In genomic region chr6:34392497-34393190, GRCh38 we compare ENCODE assay signal across 7 cellular contexts. TPM values are rescaled to one million over a fixed set of nuclear protein-coding genes. Genes with fewer than 3 reads are reported as not detected.
DNase-seq lines count a peak whose midpoint lies in the region; ATAC-seq, FAIRE-seq and TF ChIP-seq lines count a peak whose summit lies in the region.

TSS of gene NUDT3 (minus strand) at chr6:34392669. CDS start at chr6:34392362, 307 bp downstream.

- H3K27ac Mint-ChIP-seq in T-helper 2 cell treated with Interferon-gamma antibody and Interleukin-4, amounts not matched to agents 5 μg/mL and 100 μg/mL, for 36 hours, result peak within 1 kb of the TSS; percentile 88
- peak within 1 kb of the TSS; percentile 85 for H3K27ac Mint-ChIP-seq in astrocyte (ENCODE audit: unreplicated experiment)

- H3K36me3 Mint-ChIP-seq in T-helper 2 cell treated with Interferon-gamma antibody and Interleukin-4, amounts not matched to agents 5 μg/mL and 100 μg/mL, for 36 hours (ENCODE audit: low read depth), result peaks cover 3% of the 10 kb centered on the region
- no peaks in the 10 kb centered on the region for H3K36me3 Mint-ChIP-seq in astrocyte (ENCODE audit: low read depth, unreplicated experiment)

- ATAC-seq in GM18502 (IDR thresholded peaks at IDR 0.05; ENCODE audit: poor library complexity, unreplicated experiment), result peak; percentile 86
- ATAC-seq in HG02973 (IDR thresholded peaks at IDR 0.05; ENCODE audit: unreplicated experiment), result peak; percentile 76

- H3K27me3 ChIP-seq in astrocyte (ENCODE audit: insufficient read depth, low read length) (no peaks in the 10 kb centered on the region), hepatocyte (no peaks in the 10 kb centered on the region)

- H3K9me2 ChIP-seq in hepatocyte (replicated peaks; ENCODE audit: insufficient read depth), result no peaks in the 10 kb centered on the region

- 1% methylated on average over 66 of the region's 87 CpGs for WGBS in hepatocyte (ENCODE audit: low lambda C conversion rate, missing lambda C conversion rate)

- H3K9me3 ChIP-seq in astrocyte (ENCODE audit: insufficient read depth, low read depth, low read length) (no peaks in the 10 kb centered on the region), hepatocyte (ENCODE audit: low read depth) (no peaks in the 10 kb centered on the region)

- H3K27me3 Mint-ChIP-seq in T-helper 2 cell treated with Interferon-gamma antibody and Interleukin-4, amounts not matched to agents 5 μg/mL and 100 μg/mL, for 36 hours (ENCODE audit: low read depth), result no peaks in the 10 kb centered on the region
- H3K27me3 Mint-ChIP-seq in astrocyte (ENCODE audit: low read depth, unreplicated experiment), result no peaks in the 10 kb centered on the region

- H3K4me3 ChIP-seq in astrocyte (ENCODE audit: insufficient read depth, low read depth, low read length) (peak within 1 kb of the TSS; percentile 77), hepatocyte (peak within 1 kb of the TSS; percentile 76)

- H3K4me3 Mint-ChIP-seq in T-helper 2 cell treated with Interferon-gamma antibody and Interleukin-4, amounts not matched to agents 5 μg/mL and 100 μg/mL, for 36 hours, result peak within 1 kb of the TSS; percentile 99
- H3K4me3 Mint-ChIP-seq in astrocyte (ENCODE audit: unreplicated experiment), result peak within 1 kb of the TSS; percentile 93

- peak; percentile 48 for TF ChIP-seq CTCF in astrocyte (IDR thresholded peaks at IDR 0.05; ENCODE audit: insufficient read depth, low read depth, low read length)
- TF ChIP-seq CTCF in hepatocyte (IDR thresholded peaks at IDR 0.05; ENCODE audit: poor library complexity), result peak; percentile 82

- FAIRE-seq in astrocyte (lab: Jason Lieb, UNC), result no peak

- peaks cover 12% of the 10 kb centered on the region for H3K4me1 Mint-ChIP-seq in T-helper 2 cell treated with Interferon-gamma antibody and Interleukin-4, amounts not matched to agents 5 μg/mL and 100 μg/mL, for 36 hours (ENCODE audit: low read depth)
- H3K4me1 Mint-ChIP-seq in astrocyte (ENCODE audit: low read depth, unreplicated experiment), result peaks cover 5% of the 10 kb centered on the region

- H3K27ac ChIP-seq in astrocyte (ENCODE audit: low read depth, low read length), result peak within 1 kb of the TSS; percentile 78
- peak within 1 kb of the TSS; percentile 95 for H3K27ac ChIP-seq in hepatocyte

- peak within 1 kb of the TSS; percentile 94 for H3K4me2 ChIP-seq in astrocyte (ENCODE audit: low read length)
- H3K4me2 ChIP-seq in hepatocyte, result peak within 1 kb of the TSS; percentile 83

- peaks cover 10% of the 10 kb centered on the region for H3K9me3 Mint-ChIP-seq in T-helper 2 cell treated with Interferon-gamma antibody and Interleukin-4, amounts not matched to agents 5 μg/mL and 100 μg/mL, for 36 hours
- peaks cover 4% of the 10 kb centered on the region for H3K9me3 Mint-ChIP-seq in astrocyte (ENCODE audit: unreplicated experiment)

- H2AFZ ChIP-seq in astrocyte (ENCODE audit: low read depth, low read length), result peak within 1 kb of the TSS; percentile 81
- H2AFZ ChIP-seq in hepatocyte, result peak within 1 kb of the TSS; percentile 85

- H3K4me1 ChIP-seq in astrocyte (ENCODE audit: insufficient read depth, low read length) (peaks cover 7% of the 10 kb centered on the region), hepatocyte (ENCODE audit: insufficient read depth) (peaks cover 13% of the 10 kb centered on the region)

- H3K36me3 ChIP-seq in astrocyte (ENCODE audit: insufficient read depth, low read length) (no peaks in the 10 kb centered on the region), hepatocyte (replicated peaks; ENCODE audit: insufficient read depth, low read depth) (no peaks in the 10 kb centered on the region)

- H3K9ac ChIP-seq in astrocyte (ENCODE audit: low read length), result peak within 1 kb of the TSS; percentile 92

- DNase-seq in NCI-H1930 (lab: John Stamatoyannopoulos, UW) (peak; percentile 92 to 96), astrocyte (ENCODE audit: low read depth) (peak; percentile 83), hepatocyte (ENCODE audit: low spot score) (peak; percentile 97), retina (peak; percentile 98)
- DNase-seq in T-helper 2 cell treated with Interferon-gamma antibody and Interleukin-4, amounts not matched to agents 5 μg/mL and 100 μg/mL, for 36 hours (ENCODE audit: low spot score), result peak; percentile 94

- peaks cover 54% of the 10 kb centered on the region for H3K79me2 ChIP-seq in astrocyte (ENCODE audit: insufficient read depth, low read length)
- peaks cover 40% of the 10 kb centered on the region for H3K79me2 ChIP-seq in hepatocyte

- peaks cover 34% of the 10 kb centered on the region for H4K20me1 ChIP-seq in astrocyte (ENCODE audit: insufficient read depth, low read length)
- H4K20me1 ChIP-seq in hepatocyte (ENCODE audit: insufficient read depth, poor library complexity, severe bottlenecking), result peaks cover 22% of the 10 kb centered on the region

RNA-seq across cellular contexts. Expression of gene NUDT3, which starts in this region (rescaled TPM):
- 16.3 and 16.7 TPM in 2 replicates for total RNA-seq in astrocyte
- total RNA-seq in hepatocyte, result 17.9 and 20.4 TPM in 2 replicates
- polyA plus RNA-seq in hepatocyte, result 6.2 and 6.4 TPM in 2 replicates

Comparison
In these comparisons a context has a peak if more than half of its experiments do, and no peak if none do; other contexts are left out.
1. Peak in every context shown above with its lines: DNase-seq, ATAC-seq, H3K4me3 ChIP-seq and H3K27ac ChIP-seq.